ENCODE assay signal across 1 cellular context in the genomic region with DNA sequence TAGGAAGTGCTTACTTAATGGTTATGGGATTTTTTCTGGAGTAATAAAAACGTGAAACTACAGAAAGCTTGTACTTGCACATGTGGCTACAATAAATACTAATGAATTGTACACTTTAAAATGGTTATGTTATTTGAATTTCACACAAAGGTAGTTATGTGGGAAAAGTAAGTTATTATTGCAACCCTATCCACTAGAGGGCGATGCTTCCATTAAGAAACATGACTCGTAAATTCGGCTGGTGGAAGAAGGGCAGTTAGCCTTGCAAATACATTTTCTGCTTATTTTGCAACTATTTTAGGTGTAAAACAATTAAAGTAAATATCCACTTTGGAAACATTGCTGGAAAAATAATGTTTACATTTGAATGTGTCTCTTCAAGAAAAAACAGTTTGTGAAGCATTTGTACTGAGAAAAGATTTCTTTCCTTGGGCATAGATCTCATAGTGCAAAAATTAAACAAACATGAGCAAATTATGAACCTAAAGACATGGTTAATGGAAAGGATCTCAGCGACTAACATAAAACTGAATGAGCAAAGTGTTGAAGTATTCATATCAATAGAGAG.
TF ChIP-seq lines count a peak whose summit lies in the region.

No MANE protein-coding gene starts in this region.

TF ChIP-seq in GM23338, 12 proteins besides CTCF, POLR2A, EP300 and RAD21 (continued from another document):
- TF ChIP-seq, protein P1, sequence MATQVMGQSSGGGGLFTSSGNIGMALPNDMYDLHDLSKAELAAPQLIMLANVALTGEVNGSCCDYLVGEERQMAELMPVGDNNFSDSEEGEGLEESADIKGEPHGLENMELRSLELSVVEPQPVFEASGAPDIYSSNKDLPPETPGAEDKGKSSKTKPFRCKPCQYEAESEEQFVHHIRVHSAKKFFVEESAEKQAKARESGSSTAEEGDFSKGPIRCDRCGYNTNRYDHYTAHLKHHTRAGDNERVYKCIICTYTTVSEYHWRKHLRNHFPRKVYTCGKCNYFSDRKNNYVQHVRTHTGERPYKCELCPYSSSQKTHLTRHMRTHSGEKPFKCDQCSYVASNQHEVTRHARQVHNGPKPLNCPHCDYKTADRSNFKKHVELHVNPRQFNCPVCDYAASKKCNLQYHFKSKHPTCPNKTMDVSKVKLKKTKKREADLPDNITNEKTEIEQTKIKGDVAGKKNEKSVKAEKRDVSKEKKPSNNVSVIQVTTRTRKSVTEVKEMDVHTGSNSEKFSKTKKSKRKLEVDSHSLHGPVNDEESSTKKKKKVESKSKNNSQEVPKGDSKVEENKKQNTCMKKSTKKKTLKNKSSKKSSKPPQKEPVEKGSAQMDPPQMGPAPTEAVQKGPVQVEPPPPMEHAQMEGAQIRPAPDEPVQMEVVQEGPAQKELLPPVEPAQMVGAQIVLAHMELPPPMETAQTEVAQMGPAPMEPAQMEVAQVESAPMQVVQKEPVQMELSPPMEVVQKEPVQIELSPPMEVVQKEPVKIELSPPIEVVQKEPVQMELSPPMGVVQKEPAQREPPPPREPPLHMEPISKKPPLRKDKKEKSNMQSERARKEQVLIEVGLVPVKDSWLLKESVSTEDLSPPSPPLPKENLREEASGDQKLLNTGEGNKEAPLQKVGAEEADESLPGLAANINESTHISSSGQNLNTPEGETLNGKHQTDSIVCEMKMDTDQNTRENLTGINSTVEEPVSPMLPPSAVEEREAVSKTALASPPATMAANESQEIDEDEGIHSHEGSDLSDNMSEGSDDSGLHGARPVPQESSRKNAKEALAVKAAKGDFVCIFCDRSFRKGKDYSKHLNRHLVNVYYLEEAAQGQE (IDR thresholded peaks at IDR 0.05; ENCODE audit: unreplicated experiment): no peak
- TF ChIP-seq, protein P2, sequence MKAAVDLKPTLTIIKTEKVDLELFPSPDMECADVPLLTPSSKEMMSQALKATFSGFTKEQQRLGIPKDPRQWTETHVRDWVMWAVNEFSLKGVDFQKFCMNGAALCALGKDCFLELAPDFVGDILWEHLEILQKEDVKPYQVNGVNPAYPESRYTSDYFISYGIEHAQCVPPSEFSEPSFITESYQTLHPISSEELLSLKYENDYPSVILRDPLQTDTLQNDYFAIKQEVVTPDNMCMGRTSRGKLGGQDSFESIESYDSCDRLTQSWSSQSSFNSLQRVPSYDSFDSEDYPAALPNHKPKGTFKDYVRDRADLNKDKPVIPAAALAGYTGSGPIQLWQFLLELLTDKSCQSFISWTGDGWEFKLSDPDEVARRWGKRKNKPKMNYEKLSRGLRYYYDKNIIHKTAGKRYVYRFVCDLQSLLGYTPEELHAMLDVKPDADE (IDR thresholded peaks at IDR 0.05): no peak
- TF ChIP-seq EZH2 (IDR thresholded peaks at IDR 0.05; ENCODE audit: low read depth, unreplicated experiment): no peak
- no peak for TF ChIP-seq NANOG (IDR thresholded peaks at IDR 0.05; ENCODE audit: borderline replicate concordance)
- no peak for TF ChIP-seq ZNF331 (CRISPR knock-in tag; IDR thresholded peaks at IDR 0.05; ENCODE audit: low read depth)
- TF ChIP-seq ZNF114 (CRISPR knock-in tag; IDR thresholded peaks at IDR 0.05): no peak
- no peak for TF ChIP-seq JUNB (IDR thresholded peaks at IDR 0.05; ENCODE audit: unreplicated experiment)
